Comparison of ENCODE assay signal across 16 cellular contexts in genomic region chrX:137748827-137749226, GRCh38.
"Had no signal": no experiment of that assay in that cellular context is flagged by ENCODE, and none has a peak within 500 bp of the region (broad histone marks: within the 10 kb centered on the region; RNA-seq: fewer than 3 reads in every experiment).

No MANE protein-coding gene starts in this region.

- H3K27me3 Mint-ChIP-seq: central memory CD8-positive, alpha-beta T cell had no signal

- H3K27me3 ChIP-seq: neutrophil, right atrium auricular region, tibial artery, uterus had no signal

- H3K27ac Mint-ChIP-seq: activated naive CD4-positive, alpha-beta T cell treated with anti-CD3 and anti-CD28 coated beads, Interleukin-2, amount 50 U/mL, for 24 hours; activated T-helper 2 cell treated with anti-CD3 and anti-CD28 coated beads, Interferon-gamma antibody, Interleukin-2, Interleukin-4, amounts not matched to agents 10 μg/mL and 5 μg/mL and 100 μg/mL, durations not matched to agents 14 hours and 24 hours and 36 hours; mesothelial cell of epicardium; stimulated activated effector memory CD8-positive, alpha-beta T cell treated with anti-CD3 and anti-CD28 coated beads, Interleukin-12 subunit alpha, Interleukin-12 subunit beta, amount 100 ng/mL, for 72 hours had no signal

- H3K36me3 ChIP-seq: gastrocnemius medialis, neutrophil, right atrium auricular region, tibial artery, uterus had no signal

- ATAC-seq: gastrocnemius medialis; stimulated activated effector memory CD8-positive, alpha-beta T cell treated with anti-CD3 and anti-CD28 coated beads, Interleukin-12 subunit alpha, Interleukin-12 subunit beta, amount 100 ng/mL, for 72 hours had no signal

- H3K27ac ChIP-seq: epithelial cell of prostate, gastrocnemius medialis, neutrophil, right atrium auricular region, tibial artery, uterus had no signal

- H3K9me3 ChIP-seq: gastrocnemius medialis, neutrophil, right atrium auricular region, tibial artery, uterus had no signal

- H3K36me3 Mint-ChIP-seq: activated naive CD4-positive, alpha-beta T cell treated with anti-CD3 and anti-CD28 coated beads, Interleukin-2, amount 50 U/mL, for 24 hours; brain; mesothelial cell of epicardium; stimulated activated effector memory CD8-positive, alpha-beta T cell treated with anti-CD3 and anti-CD28 coated beads, Interleukin-12 subunit alpha, Interleukin-12 subunit beta, amount 100 ng/mL, for 72 hours had no signal

- DNase-seq: activated CD4-positive, CD25-positive, alpha-beta regulatory T cell; cortex of kidney; effector memory CD4-positive, alpha-beta T cell; gastrocnemius medialis; small intestine; tibial artery; uterus had no signal

- H3K4me1 Mint-ChIP-seq: activated naive CD4-positive, alpha-beta T cell treated with anti-CD3 and anti-CD28 coated beads, Interleukin-2, amount 50 U/mL, for 24 hours; central memory CD8-positive, alpha-beta T cell; mesothelial cell of epicardium; stimulated activated effector memory CD8-positive, alpha-beta T cell treated with anti-CD3 and anti-CD28 coated beads, Interleukin-12 subunit alpha, Interleukin-12 subunit beta, amount 100 ng/mL, for 72 hours had no signal

- H3K4me3 ChIP-seq: gastrocnemius medialis, right atrium auricular region, tibial artery, uterus had no signal

- H3K9me3 Mint-ChIP-seq: activated naive CD4-positive, alpha-beta T cell treated with anti-CD3 and anti-CD28 coated beads, Interleukin-2, amount 50 U/mL, for 24 hours; activated T-helper 2 cell treated with anti-CD3 and anti-CD28 coated beads, Interferon-gamma antibody, Interleukin-2, Interleukin-4, amounts not matched to agents 10 μg/mL and 5 μg/mL and 100 μg/mL, durations not matched to agents 14 hours and 24 hours and 36 hours; central memory CD8-positive, alpha-beta T cell; stimulated activated effector memory CD8-positive, alpha-beta T cell treated with anti-CD3 and anti-CD28 coated beads, Interleukin-12 subunit alpha, Interleukin-12 subunit beta, amount 100 ng/mL, for 72 hours had no signal

- H3K4me3 Mint-ChIP-seq: activated naive CD4-positive, alpha-beta T cell treated with anti-CD3 and anti-CD28 coated beads, Interleukin-2, amount 50 U/mL, for 24 hours; central memory CD8-positive, alpha-beta T cell; mesothelial cell of epicardium; stimulated activated effector memory CD8-positive, alpha-beta T cell treated with anti-CD3 and anti-CD28 coated beads, Interleukin-12 subunit alpha, Interleukin-12 subunit beta, amount 100 ng/mL, for 72 hours had no signal

- H3K4me1 ChIP-seq: gastrocnemius medialis, right atrium auricular region, tibial artery, uterus had no signal
